ENCODE assay signal across 23 cellular contexts in genomic region chr13:40464349-40464748, GRCh38.
DNase-seq lines count a peak whose midpoint lies in the region; ATAC-seq and TF ChIP-seq lines count a peak whose summit lies in the region.
"Had no signal": no experiment of that assay in that cellular context is flagged by ENCODE, and none has a peak within 500 bp of the region (broad histone marks: within the 10 kb centered on the region; RNA-seq: fewer than 3 reads in every experiment).

No MANE protein-coding gene starts in this region.

- H3K27me3 ChIP-seq in DOHH2 (ENCODE audit: control insufficient read depth, low read length) (no peaks in the 10 kb centered on the region), BE2C (no peaks in the 10 kb centered on the region)
- H3K27me3 ChIP-seq: ascending aorta had no signal

- H3K4me3 ChIP-seq in DOHH2 (ENCODE audit: low read length) (peak overlapping the region; percentile 60), BE2C (ENCODE audit: low read depth, low read length) (no peak overlapping the region)
- H3K4me3 ChIP-seq: ascending aorta, GM23338, lower lobe of right lung had no signal

- peak overlapping the region; percentile 74 for H3K4me2 ChIP-seq in DOHH2 (ENCODE audit: low read length)
- H3K4me2 ChIP-seq: GM23338 had no signal

- no peaks in the 10 kb centered on the region for H3K27me3 Mint-ChIP-seq in naive B cell
- H3K27me3 Mint-ChIP-seq: activated naive CD4-positive, alpha-beta T cell treated with anti-CD3 and anti-CD28 coated beads, Interleukin-2, amount 50 U/mL, for 24 hours; type B pancreatic cell had no signal

- peaks cover 18 to 20% (median 20%) of the 10 kb centered on the region in 3 donors for H3K4me1 Mint-ChIP-seq in naive B cell
- H3K4me1 Mint-ChIP-seq: GM23338 had no signal

- 0 out of 2 replicates have a peak, but pooled peaks cover 4% of the 10 kb centered on the region for H3K79me2 ChIP-seq in DOHH2 (ENCODE audit: control insufficient read depth, low read length)

- H3K27ac Mint-ChIP-seq in naive B cell, result peak overlapping the region in 1 of 6 donors; percentile 34
- H3K27ac Mint-ChIP-seq: activated naive CD4-positive, alpha-beta T cell treated with anti-CD3 and anti-CD28 coated beads, Interleukin-2, amount 50 U/mL, for 24 hours; CD8-positive, alpha-beta T cell; GM23338; IgD-negative memory B cell; type B pancreatic cell had no signal

- DNase-seq in NCI-H1105 treated with DMSO at 0.1 percent for 48 hours (lab: John Stamatoyannopoulos, UW) (peak; percentile 73), NCI-H774 (lab: John Stamatoyannopoulos, UW) (peak; percentile 33), naive B cell (no peak), NCI-H2171 treated with DMSO at 0.1 percent for 48 hours (lab: John Stamatoyannopoulos, UW) (no peak), KG1 (lab: John Stamatoyannopoulos, UW) (no peak), BE2C (no peak)
- DNase-seq: CD8-positive, alpha-beta T cell; cerebellar nuclear complex; erythroblast; foreskin melanocyte; hippocampal formation; lower lobe of right lung; NCI-H187 treated with DMSO at 0.1 percent for 48 hours; stimulated activated CD4-positive, alpha-beta T cell treated with anti-CD3 and anti-CD28 coated beads, Interleukin-4, amount 100 ng/mL, for 4 hours; T1000 had no signal

- peak overlapping the region; percentile 89 for H3K27ac ChIP-seq in DOHH2 (ENCODE audit: low read depth, low read length)
- H3K27ac ChIP-seq: ascending aorta, lower lobe of right lung had no signal

- H3K4me1 ChIP-seq in DOHH2 (ENCODE audit: control insufficient read depth, low read length) (peaks cover 61% of the 10 kb centered on the region), BE2C (no peaks in the 10 kb centered on the region)
- H3K4me1 ChIP-seq: ascending aorta, lower lobe of right lung had no signal

- peaks cover 9% of the 10 kb centered on the region for H3F3A ChIP-seq in DOHH2 (ENCODE audit: control insufficient read depth, insufficient read depth)

- H3K9me3 ChIP-seq in DOHH2 (ENCODE audit: control insufficient read depth, insufficient read depth, low read length), result 0 out of 2 replicates have a peak, but pooled peaks cover 3% of the 10 kb centered on the region
- H3K9me3 ChIP-seq in BE2C, result no peaks in the 10 kb centered on the region
- H3K9me3 ChIP-seq: ascending aorta, lower lobe of right lung had no signal

- H3K9me3 Mint-ChIP-seq in naive B cell, result peaks cover 0 to 8% (median 4%) of the 10 kb centered on the region in 7 donors
- H3K9me3 Mint-ChIP-seq: CD8-positive, alpha-beta T cell; GM23338; IgD-negative memory B cell had no signal

- TF ChIP-seq CTCF in DOHH2 (IDR thresholded peaks at IDR 0.05; ENCODE audit: low read depth, low read length, poor library complexity, severe bottlenecking), result no peak
- TF ChIP-seq CTCF in BE2C (IDR thresholded peaks at IDR 0.05; ENCODE audit: low read depth, low read length), result no peak

- H4K20me1 ChIP-seq in DOHH2 (ENCODE audit: control insufficient read depth, insufficient read depth, low read depth, low read length), result no peaks in the 10 kb centered on the region

- ATAC-seq in naive B cell (ENCODE audit: low read depth in 2 of 2) (peak; percentile 55 to 83), GM19328 (IDR thresholded peaks at IDR 0.05; ENCODE audit: unreplicated experiment) (no peak)
- ATAC-seq: activated CD4-positive, CD25-positive, alpha-beta regulatory T cell treated with anti-CD3 and anti-CD28 coated beads, Interleukin-2, amount 50 U/mL, for 24 hours; CD8-positive, alpha-beta T cell; GM23338; lower lobe of right lung had no signal

- peak overlapping the region in 1 of 8 donors; percentile 9 for H3K4me3 Mint-ChIP-seq in naive B cell
- H3K4me3 Mint-ChIP-seq: activated naive CD4-positive, alpha-beta T cell treated with anti-CD3 and anti-CD28 coated beads, Interleukin-2, amount 50 U/mL, for 24 hours; CD8-positive, alpha-beta T cell; GM23338; type B pancreatic cell had no signal

- H3K36me3 Mint-ChIP-seq in naive B cell, result peaks cover 9% of the 10 kb centered on the region in 2 donors
- H3K36me3 Mint-ChIP-seq: activated naive CD4-positive, alpha-beta T cell treated with anti-CD3 and anti-CD28 coated beads, Interleukin-2, amount 50 U/mL, for 24 hours; CD8-positive, alpha-beta T cell; IgD-negative memory B cell had no signal

- H3K9me2 ChIP-seq in DOHH2 (replicated peaks; ENCODE audit: control insufficient read depth, low read length), result no peaks in the 10 kb centered on the region

- H3K36me3 ChIP-seq in DOHH2 (ENCODE audit: control insufficient read depth, low read length) (peaks cover 19% of the 10 kb centered on the region), BE2C (no peaks in the 10 kb centered on the region)
- H3K36me3 ChIP-seq: ascending aorta, lower lobe of right lung had no signal

Comparison
In these comparisons a context has a peak if more than half of its experiments do, and no peak if none do; other contexts are left out.
1. DNase-seq: peak in NCI-H1105 treated with DMSO at 0.1 percent for 48 hours (single experiment) and NCI-H774 (single experiment); none in naive B cell (single experiment), NCI-H2171 treated with DMSO at 0.1 percent for 48 hours (single experiment), KG1 (single experiment) and BE2C (single experiment).